Comparison of ENCODE assay signal across 20 cellular contexts in genomic region chr16:88928405-88929375, GRCh38. TPM values are rescaled to one million over a fixed set of nuclear protein-coding genes. Genes with fewer than 3 reads are reported as not detected.
DNase-seq lines count a peak whose midpoint lies in the region; ATAC-seq and TF ChIP-seq lines count a peak whose summit lies in the region.
"Had no signal": no experiment of that assay in that cellular context is flagged by ENCODE, and none has a peak within 500 bp of the region (broad histone marks: within the 10 kb centered on the region; RNA-seq: fewer than 3 reads in every experiment).

No MANE protein-coding gene starts in this region.

- intact Hi-C loops in body of pancreas (cut with DNase I) (no loop called here), stomach (cut with DNase I; ENCODE audit: low total_unique reads) (no loop called here)
- intact Hi-C loops in activated CD4-positive, alpha-beta T cell treated with anti-CD3 and anti-CD28 coated beads for 36 hours (cut with DNase I, micrococcal nuclease), result no loop called here

- no peaks in the 10 kb centered on the region for H3K4me1 Mint-ChIP-seq in activated CD4-positive, alpha-beta T cell treated with anti-CD3 and anti-CD28 coated beads for 36 hours
- H3K4me1 Mint-ChIP-seq: activated CD4-positive, alpha-beta T cell treated with anti-CD3 and anti-CD28 coated beads, Interleukin-2, amount 10 ng/mL, durations not matched to agents 24 days and 14 days had no signal

- DNase-seq in NCI-H345 (lab: John Stamatoyannopoulos, UW) (peak; percentile 27), NCI-H345 treated with DMSO at 0.1 percent for 48 hours (lab: John Stamatoyannopoulos, UW; ENCODE audit: unreplicated experiment) (no peak), NCI-H2171 (lab: John Stamatoyannopoulos, UW) (peak; percentile 64), body of pancreas (peak in 3 of 4 donors; percentile 42 to 66 (median 63)), stomach (peak; percentile 47), kidney tubule cell (ENCODE audit: low spot score) (no peak)
- DNase-seq in activated CD4-positive, alpha-beta T cell treated with anti-CD3 and anti-CD28 coated beads for 36 hours, result no peak
- DNase-seq: activated CD4-positive, alpha-beta T cell treated with anti-CD3 and anti-CD28 coated beads, Interleukin-2, amount 10 ng/mL, durations not matched to agents 24 days and 14 days; activated CD8-positive, alpha-beta memory T cell treated with anti-CD3 and anti-CD28 coated beads, Interleukin-2, amount 50 U/mL, for 4 hours; activated effector memory CD4-positive, alpha-beta T cell treated with anti-CD3 and anti-CD28 coated beads, Interleukin-2, amount 50 U/mL, for 16 hours; left lung; NCI-H1694; NCI-H82; retina; stimulated activated naive B cell treated with anti-CD40 and anti-IgM and Interleukin-4, amounts not matched to agents 10 μg/mL and 1 μg/mL and 100 μg/mL, for 72 hours had no signal

- no peak for TF ChIP-seq POLR2A in body of pancreas (IDR thresholded peaks at IDR 0.05)
- TF ChIP-seq POLR2A in stomach (IDR thresholded peaks at IDR 0.05), result no peak

- H3K4me3 ChIP-seq in body of pancreas, result no peak overlapping the region
- H3K4me3 ChIP-seq in stomach, result no peak overlapping the region
- H3K4me3 ChIP-seq: A549, left lung, tibial nerve had no signal

- no peak overlapping the region for H3K4me3 Mint-ChIP-seq in activated CD4-positive, alpha-beta T cell treated with anti-CD3 and anti-CD28 coated beads for 36 hours
- H3K4me3 Mint-ChIP-seq: activated CD4-positive, alpha-beta T cell treated with anti-CD3 and anti-CD28 coated beads, Interleukin-2, amount 10 ng/mL, durations not matched to agents 24 days and 14 days; stimulated activated naive B cell treated with anti-CD40 and anti-IgM and Interleukin-4, amounts not matched to agents 10 μg/mL and 1 μg/mL and 100 μg/mL, for 72 hours had no signal

- WGBS in body of pancreas, 2 donors, result 20 to 23% methylated on average over 20 to 44 of the region's 44 CpGs
- 25 to 60% (median 38%) methylated on average over 30 to 44 of the region's 44 CpGs for WGBS in stomach, 5 donors

- POLR2A ChIA-PET in activated CD4-positive, alpha-beta T cell treated with anti-CD3 and anti-CD28 coated beads for 36 hours (lab: Charles Lee), result no interaction called here

- H3K4me1 ChIP-seq in body of pancreas (peaks cover 67% of the 10 kb centered on the region), stomach (peaks cover 0 to 22% (median 12%) of the 10 kb centered on the region in 4 donors)

- no peak overlapping the region for H3K27ac Mint-ChIP-seq in activated CD4-positive, alpha-beta T cell treated with anti-CD3 and anti-CD28 coated beads for 36 hours
- H3K27ac Mint-ChIP-seq: activated CD4-positive, alpha-beta T cell treated with anti-CD3 and anti-CD28 coated beads, Interleukin-2, amount 10 ng/mL, durations not matched to agents 24 days and 14 days had no signal

- H3K27me3 ChIP-seq in body of pancreas (no peaks in the 10 kb centered on the region), stomach (peaks cover 0 to 48% (median 10%) of the 10 kb centered on the region in 3 donors)
- H3K27me3 ChIP-seq: neutrophil had no signal

- TF ChIP-seq CTCF in body of pancreas (IDR thresholded peaks at IDR 0.05) (peak in 1 of 7 experiments; percentile 4), stomach (IDR thresholded peaks at IDR 0.05) (no peak)

- H3K36me3 ChIP-seq in body of pancreas (replicated peaks in 1 of 2; ENCODE audit: insufficient read depth in 1 of 2, low read depth in 2 of 2), result no peaks in the 10 kb centered on the region
- H3K36me3 ChIP-seq in stomach, result no peaks in the 10 kb centered on the region
- H3K36me3 ChIP-seq: left lung, tibial nerve had no signal

- no peak for ATAC-seq in body of pancreas
- no peak for ATAC-seq in GM19452 (IDR thresholded peaks at IDR 0.05; ENCODE audit: unreplicated experiment)
- no peak for ATAC-seq in activated CD4-positive, alpha-beta T cell treated with anti-CD3 and anti-CD28 coated beads for 36 hours
- ATAC-seq: A549; left lung; stimulated activated naive B cell treated with anti-CD40 and anti-IgM and Interleukin-4, amounts not matched to agents 10 μg/mL and 1 μg/mL and 100 μg/mL, for 72 hours had no signal

- no peaks in the 10 kb centered on the region for H3K9me3 ChIP-seq in body of pancreas
- H3K9me3 ChIP-seq in stomach, result no peaks in the 10 kb centered on the region
- H3K9me3 ChIP-seq: A549, left lung, neutrophil, tibial nerve had no signal

- H3K27me3 Mint-ChIP-seq in activated CD4-positive, alpha-beta T cell treated with anti-CD3 and anti-CD28 coated beads for 36 hours, result no peaks in the 10 kb centered on the region
- H3K27me3 Mint-ChIP-seq: activated CD4-positive, alpha-beta T cell treated with anti-CD3 and anti-CD28 coated beads, Interleukin-2, amount 10 ng/mL, durations not matched to agents 24 days and 14 days; stimulated activated naive B cell treated with anti-CD40 and anti-IgM and Interleukin-4, amounts not matched to agents 10 μg/mL and 1 μg/mL and 100 μg/mL, for 72 hours had no signal

- H3K36me3 Mint-ChIP-seq in activated CD4-positive, alpha-beta T cell treated with anti-CD3 and anti-CD28 coated beads for 36 hours (ENCODE audit: low read depth), result no peaks in the 10 kb centered on the region

- CTCF ChIA-PET in activated CD4-positive, alpha-beta T cell treated with anti-CD3 and anti-CD28 coated beads for 36 hours (lab: Charles Lee), result no interaction called here

- TF ChIP-seq EP300 in stomach (IDR thresholded peaks at IDR 0.05), result no peak

- peak overlapping the region in 3 of 4 donors; percentile 31 to 58 (median 56) for H3K27ac ChIP-seq in body of pancreas
- H3K27ac ChIP-seq in stomach, result no peak overlapping the region
- H3K27ac ChIP-seq: A549, left lung, neutrophil, tibial nerve had no signal

- H3K9me3 Mint-ChIP-seq in activated CD4-positive, alpha-beta T cell treated with anti-CD3 and anti-CD28 coated beads for 36 hours (ENCODE audit: low read depth), result no peaks in the 10 kb centered on the region
- H3K9me3 Mint-ChIP-seq: activated CD4-positive, alpha-beta T cell treated with anti-CD3 and anti-CD28 coated beads, Interleukin-2, amount 10 ng/mL, durations not matched to agents 24 days and 14 days; stimulated activated naive B cell treated with anti-CD40 and anti-IgM and Interleukin-4, amounts not matched to agents 10 μg/mL and 1 μg/mL and 100 μg/mL, for 72 hours had no signal

RNA-seq across cellular contexts. Expression of gene CBFA2T3, which starts 48.3 kb away (rescaled TPM):
- total RNA-seq in body of pancreas, result 10 to 100 TPM in 1 of 2 donors, 1 to 10 TPM in 1; 7.8 to 16.2 TPM
- total RNA-seq in stomach, result 10 to 100 TPM in 1 of 5 donors, 1 to 10 TPM in 2, under 1 TPM in 2; 0.58 to 57.6 (median 3.5) TPM
- 1 to 10 TPM; 1.6 to 2.8 (median 2.1) TPM for polyA plus RNA-seq in stomach
- under 1 TPM; 0.30 to 0.34 TPM for total RNA-seq in activated CD4-positive, alpha-beta T cell treated with anti-CD3 and anti-CD28 coated beads for 36 hours
- total RNA-seq: activated CD4-positive, alpha-beta T cell treated with anti-CD3 and anti-CD28 coated beads, Interleukin-2, amount 10 ng/mL, durations not matched to agents 24 days and 14 days; LHCN-M2 had no signal

Comparison
In these comparisons a context has a peak if more than half of its experiments do, and no peak if none do; other contexts are left out.
1. DNase-seq: peak in NCI-H345 (single experiment), NCI-H2171 (single experiment), body of pancreas (3 of 4) and stomach (single experiment); none in NCI-H345 treated with DMSO at 0.1 percent for 48 hours (single experiment), kidney tubule cell (single experiment) and activated CD4-positive, alpha-beta T cell treated with anti-CD3 and anti-CD28 coated beads for 36 hours (single experiment).
2. H3K27ac ChIP-seq: peak in body of pancreas (3 of 4); none in stomach (0 of 5).